Comparison of ENCODE assay signal across 1 cellular context in the genomic region with DNA sequence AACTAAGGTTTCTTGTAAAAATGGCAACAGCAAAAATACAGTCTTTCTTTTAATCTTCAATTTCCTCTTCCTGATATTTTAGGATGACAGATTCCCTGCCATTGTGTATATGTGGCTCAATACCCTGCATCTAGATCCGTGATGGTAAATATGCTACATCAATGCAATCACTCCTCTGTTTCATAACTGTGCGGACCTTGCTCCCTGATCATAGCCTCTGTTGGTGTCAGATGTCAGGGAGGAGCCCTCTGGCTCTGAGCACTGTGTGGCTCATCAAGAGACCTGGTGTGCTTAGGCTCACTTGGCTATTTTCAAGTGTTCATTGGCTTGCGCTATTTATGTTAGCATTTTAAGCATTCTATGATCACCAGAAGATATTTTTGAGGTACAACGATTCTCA.
TF ChIP-seq lines count a peak whose summit lies in the region.

No MANE protein-coding gene starts in this region.

TF ChIP-seq in HepG2, 621 proteins besides CTCF, POLR2A, EP300 and RAD21 (continued from another document):
- TF ChIP-seq SMAD3 (CRISPR knock-in tag; IDR thresholded peaks at IDR 0.05) = peak; percentile 72; the same call in 1 of the 2 replicates
- no peak for TF ChIP-seq SNRNP70 (IDR thresholded peaks at IDR 0.05; ENCODE audit: low read depth, low read length)
- TF ChIP-seq, protein P1, sequence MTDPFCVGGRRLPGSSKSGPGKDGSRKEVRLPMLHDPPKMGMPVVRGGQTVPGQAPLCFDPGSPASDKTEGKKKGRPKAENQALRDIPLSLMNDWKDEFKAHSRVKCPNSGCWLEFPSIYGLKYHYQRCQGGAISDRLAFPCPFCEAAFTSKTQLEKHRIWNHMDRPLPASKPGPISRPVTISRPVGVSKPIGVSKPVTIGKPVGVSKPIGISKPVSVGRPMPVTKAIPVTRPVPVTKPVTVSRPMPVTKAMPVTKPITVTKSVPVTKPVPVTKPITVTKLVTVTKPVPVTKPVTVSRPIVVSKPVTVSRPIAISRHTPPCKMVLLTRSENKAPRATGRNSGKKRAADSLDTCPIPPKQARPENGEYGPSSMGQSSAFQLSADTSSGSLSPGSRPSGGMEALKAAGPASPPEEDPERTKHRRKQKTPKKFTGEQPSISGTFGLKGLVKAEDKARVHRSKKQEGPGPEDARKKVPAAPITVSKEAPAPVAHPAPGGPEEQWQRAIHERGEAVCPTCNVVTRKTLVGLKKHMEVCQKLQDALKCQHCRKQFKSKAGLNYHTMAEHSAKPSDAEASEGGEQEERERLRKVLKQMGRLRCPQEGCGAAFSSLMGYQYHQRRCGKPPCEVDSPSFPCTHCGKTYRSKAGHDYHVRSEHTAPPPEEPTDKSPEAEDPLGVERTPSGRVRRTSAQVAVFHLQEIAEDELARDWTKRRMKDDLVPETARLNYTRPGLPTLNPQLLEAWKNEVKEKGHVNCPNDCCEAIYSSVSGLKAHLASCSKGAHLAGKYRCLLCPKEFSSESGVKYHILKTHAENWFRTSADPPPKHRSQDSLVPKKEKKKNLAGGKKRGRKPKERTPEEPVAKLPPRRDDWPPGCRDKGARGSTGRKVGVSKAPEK (CRISPR knock-in tag; IDR thresholded peaks at IDR 0.05; ENCODE audit: borderline replicate concordance) = no peak
- TF ChIP-seq ELF3 (CRISPR knock-in tag; IDR thresholded peaks at IDR 0.05) = peak; percentile 88
- TF ChIP-seq MED1 (CRISPR knock-in tag; IDR thresholded peaks at IDR 0.05) = peak; percentile 64
- TF ChIP-seq LCORL (IDR thresholded peaks at IDR 0.05) = no peak
- TF ChIP-seq LCORL (CRISPR knock-in tag; IDR thresholded peaks at IDR 0.05) = no peak
- no peak for TF ChIP-seq USF2 (IDR thresholded peaks at IDR 0.05; ENCODE audit: low read depth, low read length)
- TF ChIP-seq USF2 (CRISPR knock-in tag; IDR thresholded peaks at IDR 0.05; ENCODE audit: borderline replicate concordance) = no peak
- TF ChIP-seq AHDC1 (CRISPR knock-in tag; IDR thresholded peaks at IDR 0.05; ENCODE audit: borderline replicate concordance) = peak; percentile 67; the same call in 1 of the 2 replicates
- TF ChIP-seq HNF4G (IDR thresholded peaks at IDR 0.05; ENCODE audit: borderline replicate concordance, low read depth, low read length) = peak; percentile 87
- TF ChIP-seq HNF4G (CRISPR knock-in tag; IDR thresholded peaks at IDR 0.05; ENCODE audit: borderline replicate concordance, low read depth) = peak; percentile 91
- TF ChIP-seq ZNF350 (CRISPR knock-in tag; IDR thresholded peaks at IDR 0.05; ENCODE audit: borderline replicate concordance, low read depth) = no peak
- peak; percentile 77 for TF ChIP-seq RXRB (CRISPR knock-in tag; IDR thresholded peaks at IDR 0.05; ENCODE audit: borderline replicate concordance)
- TF ChIP-seq, protein P2, sequence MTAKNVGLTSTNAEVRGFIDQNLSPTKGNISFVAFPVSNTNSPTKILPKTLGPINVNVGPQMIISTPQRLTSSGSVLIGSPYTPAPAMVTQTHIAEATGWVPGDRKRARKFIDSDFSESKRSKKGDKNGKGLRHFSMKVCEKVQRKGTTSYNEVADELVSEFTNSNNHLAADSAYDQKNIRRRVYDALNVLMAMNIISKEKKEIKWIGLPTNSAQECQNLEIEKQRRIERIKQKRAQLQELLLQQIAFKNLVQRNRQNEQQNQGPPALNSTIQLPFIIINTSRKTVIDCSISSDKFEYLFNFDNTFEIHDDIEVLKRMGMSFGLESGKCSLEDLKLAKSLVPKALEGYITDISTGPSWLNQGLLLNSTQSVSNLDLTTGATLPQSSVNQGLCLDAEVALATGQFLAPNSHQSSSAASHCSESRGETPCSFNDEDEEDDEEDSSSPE (CRISPR knock-in tag; IDR thresholded peaks at IDR 0.05) = no peak
- TF ChIP-seq, protein P3, sequence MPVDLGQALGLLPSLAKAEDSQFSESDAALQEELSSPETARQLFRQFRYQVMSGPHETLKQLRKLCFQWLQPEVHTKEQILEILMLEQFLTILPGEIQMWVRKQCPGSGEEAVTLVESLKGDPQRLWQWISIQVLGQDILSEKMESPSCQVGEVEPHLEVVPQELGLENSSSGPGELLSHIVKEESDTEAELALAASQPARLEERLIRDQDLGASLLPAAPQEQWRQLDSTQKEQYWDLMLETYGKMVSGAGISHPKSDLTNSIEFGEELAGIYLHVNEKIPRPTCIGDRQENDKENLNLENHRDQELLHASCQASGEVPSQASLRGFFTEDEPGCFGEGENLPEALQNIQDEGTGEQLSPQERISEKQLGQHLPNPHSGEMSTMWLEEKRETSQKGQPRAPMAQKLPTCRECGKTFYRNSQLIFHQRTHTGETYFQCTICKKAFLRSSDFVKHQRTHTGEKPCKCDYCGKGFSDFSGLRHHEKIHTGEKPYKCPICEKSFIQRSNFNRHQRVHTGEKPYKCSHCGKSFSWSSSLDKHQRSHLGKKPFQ (CRISPR knock-in tag; IDR thresholded peaks at IDR 0.05; ENCODE audit: insufficient replicate concordance) = no peak
- TF ChIP-seq, protein P4, sequence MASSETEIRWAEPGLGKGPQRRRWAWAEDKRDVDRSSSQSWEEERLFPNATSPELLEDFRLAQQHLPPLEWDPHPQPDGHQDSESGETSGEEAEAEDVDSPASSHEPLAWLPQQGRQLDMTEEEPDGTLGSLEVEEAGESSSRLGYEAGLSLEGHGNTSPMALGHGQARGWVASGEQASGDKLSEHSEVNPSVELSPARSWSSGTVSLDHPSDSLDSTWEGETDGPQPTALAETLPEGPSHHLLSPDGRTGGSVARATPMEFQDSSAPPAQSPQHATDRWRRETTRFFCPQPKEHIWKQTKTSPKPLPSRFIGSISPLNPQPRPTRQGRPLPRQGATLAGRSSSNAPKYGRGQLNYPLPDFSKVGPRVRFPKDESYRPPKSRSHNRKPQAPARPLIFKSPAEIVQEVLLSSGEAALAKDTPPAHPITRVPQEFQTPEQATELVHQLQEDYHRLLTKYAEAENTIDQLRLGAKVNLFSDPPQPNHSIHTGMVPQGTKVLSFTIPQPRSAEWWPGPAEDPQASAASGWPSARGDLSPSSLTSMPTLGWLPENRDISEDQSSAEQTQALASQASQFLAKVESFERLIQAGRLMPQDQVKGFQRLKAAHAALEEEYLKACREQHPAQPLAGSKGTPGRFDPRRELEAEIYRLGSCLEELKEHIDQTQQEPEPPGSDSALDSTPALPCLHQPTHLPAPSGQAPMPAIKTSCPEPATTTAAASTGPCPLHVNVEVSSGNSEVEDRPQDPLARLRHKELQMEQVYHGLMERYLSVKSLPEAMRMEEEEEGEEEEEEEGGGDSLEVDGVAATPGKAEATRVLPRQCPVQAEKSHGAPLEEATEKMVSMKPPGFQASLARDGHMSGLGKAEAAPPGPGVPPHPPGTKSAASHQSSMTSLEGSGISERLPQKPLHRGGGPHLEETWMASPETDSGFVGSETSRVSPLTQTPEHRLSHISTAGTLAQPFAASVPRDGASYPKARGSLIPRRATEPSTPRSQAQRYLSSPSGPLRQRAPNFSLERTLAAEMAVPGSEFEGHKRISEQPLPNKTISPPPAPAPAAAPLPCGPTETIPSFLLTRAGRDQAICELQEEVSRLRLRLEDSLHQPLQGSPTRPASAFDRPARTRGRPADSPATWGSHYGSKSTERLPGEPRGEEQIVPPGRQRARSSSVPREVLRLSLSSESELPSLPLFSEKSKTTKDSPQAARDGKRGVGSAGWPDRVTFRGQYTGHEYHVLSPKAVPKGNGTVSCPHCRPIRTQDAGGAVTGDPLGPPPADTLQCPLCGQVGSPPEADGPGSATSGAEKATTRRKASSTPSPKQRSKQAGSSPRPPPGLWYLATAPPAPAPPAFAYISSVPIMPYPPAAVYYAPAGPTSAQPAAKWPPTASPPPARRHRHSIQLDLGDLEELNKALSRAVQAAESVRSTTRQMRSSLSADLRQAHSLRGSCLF (CRISPR knock-in tag; IDR thresholded peaks at IDR 0.05; ENCODE audit: borderline replicate concordance) = no peak
- no peak for TF ChIP-seq ZNF510 (CRISPR knock-in tag; IDR thresholded peaks at IDR 0.05; ENCODE audit: low read depth)
- TF ChIP-seq ZSCAN9 (CRISPR knock-in tag; IDR thresholded peaks at IDR 0.05; ENCODE audit: borderline replicate concordance) = 0 out of 2 replicates have a peak, but pooled peaks have one; percentile 48
- TF ChIP-seq SSRP1 (CRISPR knock-in tag; IDR thresholded peaks at IDR 0.05) = no peak
- TF ChIP-seq, protein P5, sequence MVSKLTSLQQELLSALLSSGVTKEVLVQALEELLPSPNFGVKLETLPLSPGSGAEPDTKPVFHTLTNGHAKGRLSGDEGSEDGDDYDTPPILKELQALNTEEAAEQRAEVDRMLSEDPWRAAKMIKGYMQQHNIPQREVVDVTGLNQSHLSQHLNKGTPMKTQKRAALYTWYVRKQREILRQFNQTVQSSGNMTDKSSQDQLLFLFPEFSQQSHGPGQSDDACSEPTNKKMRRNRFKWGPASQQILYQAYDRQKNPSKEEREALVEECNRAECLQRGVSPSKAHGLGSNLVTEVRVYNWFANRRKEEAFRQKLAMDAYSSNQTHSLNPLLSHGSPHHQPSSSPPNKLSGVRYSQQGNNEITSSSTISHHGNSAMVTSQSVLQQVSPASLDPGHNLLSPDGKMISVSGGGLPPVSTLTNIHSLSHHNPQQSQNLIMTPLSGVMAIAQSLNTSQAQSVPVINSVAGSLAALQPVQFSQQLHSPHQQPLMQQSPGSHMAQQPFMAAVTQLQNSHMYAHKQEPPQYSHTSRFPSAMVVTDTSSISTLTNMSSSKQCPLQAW (CRISPR knock-in tag; IDR thresholded peaks at IDR 0.05) = no peak
- TF ChIP-seq TBX2 (CRISPR knock-in tag; IDR thresholded peaks at IDR 0.05; ENCODE audit: borderline replicate concordance) = no peak
- 0 out of 2 replicates have a peak, but pooled peaks have one; percentile 36 for TF ChIP-seq HMG20B (CRISPR knock-in tag; conservative IDR thresholded peaks at IDR 0.05)
- TF ChIP-seq HNRNPK (IDR thresholded peaks at IDR 0.05; ENCODE audit: low read depth, low read length, poor library complexity, severe bottlenecking) = no peak
- peak; percentile 79 for TF ChIP-seq NCOR1 (IDR thresholded peaks at IDR 0.05; ENCODE audit: borderline replicate concordance, low read length)
- TF ChIP-seq MIER2 (CRISPR knock-in tag; IDR thresholded peaks at IDR 0.05) = 0 out of 2 replicates have a peak, but pooled peaks have one; percentile 44
